ENCODE assay signal across 20 cellular contexts in genomic region chr1:21828075-21828474, GRCh38. TPM values are rescaled to one million over a fixed set of nuclear protein-coding genes. Genes with fewer than 3 reads are reported as not detected.
DNase-seq lines count a peak whose midpoint lies in the region; TF ChIP-seq lines count a peak whose summit lies in the region.
"Had no signal": no experiment of that assay in that cellular context is flagged by ENCODE, and none has a peak within 500 bp of the region (broad histone marks: within the 10 kb centered on the region; RNA-seq: fewer than 3 reads in every experiment).

No MANE protein-coding gene starts in this region.

- H2BK20ac ChIP-seq in H9 (ENCODE audit: low read depth, low read length, poor library complexity, severe bottlenecking) = no peak overlapping the region

- no peaks in the 10 kb centered on the region for H4K20me1 ChIP-seq in H9 (ENCODE audit: control insufficient read depth, insufficient read depth, insufficient read length)

- H3K9me3 Mint-ChIP-seq in H9 (no peaks in the 10 kb centered on the region), neural crest cell (no peaks in the 10 kb centered on the region)
- H3K9me3 Mint-ChIP-seq: HFFc6 had no signal

- no peak overlapping the region for H2BK15ac ChIP-seq in H9 (ENCODE audit: low read depth, low read length)

- no peaks in the 10 kb centered on the region; the same call in 1 of the 2 replicates for H3K27me3 Mint-ChIP-seq in H9 (ENCODE audit: low read depth)
- H3K27me3 Mint-ChIP-seq in neural crest cell (ENCODE audit: low read depth) = no peaks in the 10 kb centered on the region

- H3K4me2 ChIP-seq in H9 (ENCODE audit: insufficient read depth, insufficient read length, low read length) = no peak overlapping the region

- H3K14ac ChIP-seq in H9 (ENCODE audit: insufficient read depth, low read length) = no peak overlapping the region

- no peak overlapping the region for H3K4ac ChIP-seq in H9 (ENCODE audit: low read depth, low read length)

- H3K36me3 ChIP-seq in HEK293 (ENCODE audit: control insufficient read depth in 2 of 2, insufficient read depth in 1 of 2, low read length in 2 of 2) (peaks cover 0 to 53% of the 10 kb centered on the region in 2 experiments; a peak in 1 of 3 replicates), stomach smooth muscle (ENCODE audit: control insufficient read depth in 2 of 2, insufficient read depth in 2 of 2, low read length in 2 of 2) (peaks cover 66 to 76% of the 10 kb centered on the region in 2 donors)

- no peaks in the 10 kb centered on the region for H3K79me1 ChIP-seq in H9 (ENCODE audit: insufficient read depth, low read depth, low read length, poor library complexity, severe bottlenecking)

- CTCF ChIA-PET in HEK293 (lab: Yijun Ruan, JAX) = no interaction called here

- H3K18ac ChIP-seq in H9 (ENCODE audit: insufficient read length, low read depth, low read length) = no peak overlapping the region

- H3K27ac Mint-ChIP-seq in H9 (no peak overlapping the region), neural crest cell (ENCODE audit: unreplicated experiment) (peak overlapping the region; percentile 12)
- H3K27ac Mint-ChIP-seq: CD4-positive, alpha-beta memory T cell; HFFc6 had no signal

- H4K91ac ChIP-seq in H9 (ENCODE audit: insufficient read length, low read depth, low read length) = no peak overlapping the region

- no peaks in the 10 kb centered on the region for H3K79me2 ChIP-seq in H9 (ENCODE audit: insufficient read depth, low read length)

- H4K8ac ChIP-seq in H9 (replicated peaks; ENCODE audit: insufficient read length, low read depth, low read length) = no peak overlapping the region

- H3K4me1 ChIP-seq in H9 (ENCODE audit: insufficient read depth, low read length) = no peaks in the 10 kb centered on the region
- H3K4me1 ChIP-seq in HEK293 (ENCODE audit: control insufficient read depth, insufficient read depth, low read length) = no peaks in the 10 kb centered on the region
- H3K4me1 ChIP-seq in stomach smooth muscle (ENCODE audit: control insufficient read depth, insufficient read depth, low read length) = no peaks in the 10 kb centered on the region

- H4K5ac ChIP-seq in H9 (ENCODE audit: insufficient read length, low read depth, low read length) = no peak overlapping the region

- H3K9ac ChIP-seq in H9 (ENCODE audit: extremely low read depth, insufficient read length, low read length) (no peak overlapping the region), stomach smooth muscle (ENCODE audit: low read length in 2 of 2) (no peak overlapping the region)
- H3K9ac ChIP-seq: GM23248 had no signal

- POLR2A ChIA-PET in HEK293 (lab: Yijun Ruan, JAX) = interaction anchor here (0.5 kb wide), 1 partner anchor 10 kb away, joined by 7 read pairs; no protein-coding TSS in a partner anchor

- H3K4me3 Mint-ChIP-seq in H9 (no peak overlapping the region), neural crest cell (no peak overlapping the region)
- H3K4me3 Mint-ChIP-seq: CD4-positive, alpha-beta memory T cell; HFFc6 had no signal

- H3K4me3 ChIP-seq in HEK293 (ENCODE audit: low read depth, low read length) (no peak overlapping the region), stomach smooth muscle (ENCODE audit: low read length in 2 of 2) (no peak overlapping the region)
- H3K4me3 ChIP-seq: GM23248 had no signal

- no peaks in the 10 kb centered on the region for H3K27me3 ChIP-seq in H9 (ENCODE audit: insufficient read depth, low read length)
- H3K27me3 ChIP-seq in stomach smooth muscle (ENCODE audit: control insufficient read depth in 1 of 2, insufficient read depth in 2 of 2, low read length in 2 of 2) = no peaks in the 10 kb centered on the region

- no peak overlapping the region for H2AK5ac ChIP-seq in H9 (ENCODE audit: insufficient read length, low read length)

- no peak overlapping the region for H3K23ac ChIP-seq in H9 (ENCODE audit: insufficient read length, low read depth, low read length)

- no CpG with 5 or more reads among the region's 13 CpGs for WGBS in H9 (ENCODE audit: extremely low coverage, insufficient read length, low lambda C conversion rate)

- no peaks in the 10 kb centered on the region for H3K4me1 Mint-ChIP-seq in H9
- no peaks in the 10 kb centered on the region for H3K4me1 Mint-ChIP-seq in neural crest cell

- no peak overlapping the region for H2AFZ ChIP-seq in H9 (ENCODE audit: low read length)
- H2AFZ ChIP-seq: GM23248 had no signal

- TF ChIP-seq CTCF in H9 (conservative IDR thresholded peaks at IDR 0.05) (no peak), HEK293 (tag by site-specific recombination; IDR thresholded peaks at IDR 0.05) (no peak), neural crest cell (conservative IDR thresholded peaks at IDR 0.05) (no peak)

- H3K36me3 Mint-ChIP-seq in H9 (ENCODE audit: insufficient read depth in 1 of 3, low read depth in 3 of 3) (peaks cover 22 to 67% (median 55%) of the 10 kb centered on the region in 3 experiments), neural crest cell (ENCODE audit: low read depth) (peaks cover 12% of the 10 kb centered on the region)

- H3K27ac ChIP-seq in H9 (ENCODE audit: insufficient read length, low read depth, low read length) (no peak overlapping the region), HEK293 (ENCODE audit: extremely low read depth, low read depth, low read length) (no peak overlapping the region), stomach smooth muscle (ENCODE audit: low read length) (peak overlapping the region; percentile 24)
- H3K27ac ChIP-seq: GM23248 had no signal

- H3K9me3 ChIP-seq in H9 (ENCODE audit: control insufficient read depth, low read depth, low read length) = no peaks in the 10 kb centered on the region
- no peaks in the 10 kb centered on the region for H3K9me3 ChIP-seq in HEK293 (ENCODE audit: control insufficient read depth, insufficient read depth, low read depth, low read length)
- H3K9me3 ChIP-seq in stomach smooth muscle (ENCODE audit: control insufficient read depth in 2 of 2, low read length in 2 of 2) = no peaks in the 10 kb centered on the region

- no peak overlapping the region for H2BK5ac ChIP-seq in H9 (ENCODE audit: insufficient read length, low read length)

- H3K56ac ChIP-seq in H9 (ENCODE audit: insufficient read length, low read depth, low read length) = no peak overlapping the region

- H2BK12ac ChIP-seq in H9 (ENCODE audit: insufficient read length, low read depth, low read length) = no peak overlapping the region

- H3K23me2 ChIP-seq in H9 (ENCODE audit: insufficient read length, low read depth, low read length, poor library complexity, severe bottlenecking) = no peaks in the 10 kb centered on the region

- no peak overlapping the region for H2BK120ac ChIP-seq in H9 (ENCODE audit: low read depth, low read length, poor library complexity, severe bottlenecking)

- DNase-seq in H9 (peak; percentile 22), neural crest cell (ENCODE audit: low read depth, low spot score) (no peak), midbrain (lab: John Stamatoyannopoulos, UW) (no peak)
- no peak for DNase-seq in activated CD4-positive, CD25-positive, alpha-beta regulatory T cell treated with anti-CD3 and anti-CD28 coated beads, Interleukin-2, amount 50 U/mL, for 72 hours
- DNase-seq: C1 segment of cervical spinal cord; Calu3; CD4-positive, alpha-beta memory T cell; COR-L47; DMS53; DMS79 treated with DMSO at 0.1 percent for 48 hours; GF-D8; GM23248; H7; HFFc6 had no signal

- H3T11ph ChIP-seq in H9 (ENCODE audit: low read length) = no peak overlapping the region

TF ChIP-seq in HEK293, 187 proteins besides CTCF, POLR2A, EP300 and RAD21 (continues in another document):
- TF ChIP-seq ZNF660 (tag by site-specific recombination; IDR thresholded peaks at IDR 0.05) (no peak), ZNF184 (tag by site-specific recombination; IDR thresholded peaks at IDR 0.05) (no peak), PRDM10 (tag by site-specific recombination; IDR thresholded peaks at IDR 0.05) (no peak)

RNA-seq across cellular contexts. Expression of gene LDLRAD2, which starts 16.0 kb away (rescaled TPM):
- total RNA-seq in H9 (2021) (0.88 and 1.0 TPM in 2 replicates), neural crest cell (0.40 and 0.55 TPM in 2 replicates)
- total RNA-seq: A172; A673; Calu3; CD4-positive, alpha-beta memory T cell; Daoy; G401; GM23248 had no signal

RNA-seq across cellular contexts. Expression of gene USP48, which starts 45.1 kb away (rescaled TPM):
- total RNA-seq in H9 (2021) = 84.8 and 86.2 TPM in 2 replicates
- total RNA-seq in neural crest cell = 61.8 and 66.0 TPM in 2 replicates
